Comparison of ENCODE assay signal across 23 cellular contexts in genomic region chr2:196383799-196384198, GRCh38.
DNase-seq lines count a peak whose midpoint lies in the region; ATAC-seq, FAIRE-seq and TF ChIP-seq lines count a peak whose summit lies in the region.
"Had no signal": no experiment of that assay in that cellular context is flagged by ENCODE, and none has a peak within 500 bp of the region (broad histone marks: within the 10 kb centered on the region; RNA-seq: fewer than 3 reads in every experiment).

No MANE protein-coding gene starts in this region.

- no peaks in the 10 kb centered on the region for H3K4me1 ChIP-seq in RWPE2 (ENCODE audit: insufficient read depth, poor library complexity, severe bottlenecking)
- H3K4me1 ChIP-seq: BLaER1 treated with 17β-estradiol and CSF1 and Interleukin-3, amounts not matched to agents 10 nM and 100 nM had no signal

- H3K27ac ChIP-seq in RWPE2 (ENCODE audit: poor library complexity, severe bottlenecking), result no peak overlapping the region
- H3K27ac ChIP-seq: BLaER1 treated with 17β-estradiol and CSF1 and Interleukin-3, amounts not matched to agents 10 nM and 100 nM; RWPE1 had no signal

- FAIRE-seq in GM12891 (lab: Jason Lieb, UNC), result peak; percentile 92
- FAIRE-seq: A204.1, H1 had no signal

- TF ChIP-seq POLR2A in GM12891 (IDR thresholded peaks at IDR 0.05; ENCODE audit: low read depth, low read length), result no peak

- no peak for DNase-seq in GM12891 (ENCODE audit: insufficient read length, low spot score)
- DNase-seq in RWPE2 (ENCODE audit: low spot score), result no peak
- DNase-seq in progenitor cell of endocrine pancreas (ENCODE audit: low spot score, unreplicated experiment), result no peak
- DNase-seq in A172 (ENCODE audit: low spot score), result no peak
- DNase-seq in COR-L47 (lab: John Stamatoyannopoulos, UW), result no peak
- DNase-seq: AML-193; CD4-positive, alpha-beta T cell; GF-D8; KBM-7; MM.1S; NCI-H1694; NCI-H2029 treated with DMSO at 0.1 percent for 48 hours; NCI-H446 treated with DMSO at 0.1 percent for 48 hours; NCI-H526; SHP77 treated with DMSO at 0.1 percent for 48 hours had no signal

- ATAC-seq in HG02870 (IDR thresholded peaks at IDR 0.05; ENCODE audit: unreplicated experiment) (peak; percentile 34), RWPE2 (ENCODE audit: low read depth) (0 out of 3 replicates have a peak, but pooled peaks have one; percentile 27), esophagus mucosa (peak; percentile 37), GM21717 (IDR thresholded peaks at IDR 0.05; ENCODE audit: unreplicated experiment) (no peak)
- ATAC-seq: HCT116 had no signal

- no peaks in the 10 kb centered on the region for H3K4me1 Mint-ChIP-seq in progenitor cell of endocrine pancreas (ENCODE audit: low read depth)

- no peaks in the 10 kb centered on the region for H3K27me3 ChIP-seq in RWPE2 (ENCODE audit: insufficient read depth, poor library complexity, severe bottlenecking)
- H3K27me3 ChIP-seq: BLaER1 treated with 17β-estradiol and CSF1 and Interleukin-3, amounts not matched to agents 10 nM and 100 nM had no signal

- no peak overlapping the region for H3K27ac Mint-ChIP-seq in progenitor cell of endocrine pancreas
- H3K27ac Mint-ChIP-seq: CD4-positive, alpha-beta T cell had no signal

- H3K9me3 ChIP-seq in RWPE2 (ENCODE audit: severe bottlenecking), result no peaks in the 10 kb centered on the region
- H3K9me3 ChIP-seq: BLaER1 treated with 17β-estradiol and CSF1 and Interleukin-3, amounts not matched to agents 10 nM and 100 nM had no signal

- H3K36me3 ChIP-seq in RWPE2 (ENCODE audit: low read depth), result no peaks in the 10 kb centered on the region
- H3K36me3 ChIP-seq: BLaER1 treated with 17β-estradiol and CSF1 and Interleukin-3, amounts not matched to agents 10 nM and 100 nM had no signal

- no peak for TF ChIP-seq CTCF in RWPE2 (IDR thresholded peaks at IDR 0.05; ENCODE audit: poor library complexity, severe bottlenecking)
- no peak for TF ChIP-seq CTCF in progenitor cell of endocrine pancreas (IDR thresholded peaks at IDR 0.05; ENCODE audit: unreplicated experiment)

- no peaks in the 10 kb centered on the region for H3K36me3 Mint-ChIP-seq in progenitor cell of endocrine pancreas (ENCODE audit: insufficient read depth)

- no peaks in the 10 kb centered on the region for H3K27me3 Mint-ChIP-seq in progenitor cell of endocrine pancreas
- H3K27me3 Mint-ChIP-seq: CD4-positive, alpha-beta T cell had no signal

- H3K4me3 ChIP-seq in RWPE2 (ENCODE audit: severe bottlenecking), result no peak overlapping the region
- H3K4me3 ChIP-seq: BLaER1 treated with 17β-estradiol and CSF1 and Interleukin-3, amounts not matched to agents 10 nM and 100 nM had no signal

- no peaks in the 10 kb centered on the region for H3K9me3 Mint-ChIP-seq in progenitor cell of endocrine pancreas (ENCODE audit: low read depth)
- H3K9me3 Mint-ChIP-seq: CD4-positive, alpha-beta T cell had no signal

- H3K4me3 Mint-ChIP-seq in progenitor cell of endocrine pancreas (ENCODE audit: low read depth), result no peak overlapping the region
- H3K4me3 Mint-ChIP-seq: CD4-positive, alpha-beta T cell had no signal

TF ChIP-seq in GM12891, 5 proteins besides CTCF, POLR2A, EP300 and RAD21:
- no peak for TF ChIP-seq POLR2AphosphoS5 (IDR thresholded peaks at IDR 0.05; ENCODE audit: low read depth, low read length)
- TF ChIP-seq PAX5 (IDR thresholded peaks at IDR 0.05; ENCODE audit: insufficient read depth, low read length, severe bottlenecking), result no peak
- TF ChIP-seq SPI1 (IDR thresholded peaks at IDR 0.05; ENCODE audit: low read depth, low read length), result no peak
- TF ChIP-seq TAF1 (IDR thresholded peaks at IDR 0.05; ENCODE audit: low read depth, low read length), result no peak
- TF ChIP-seq POU2F2 (IDR thresholded peaks at IDR 0.05; ENCODE audit: low read depth, low read length), result no peak
TF ChIP-seq in GM12891: peak in this region for 0.
